22 cellular contexts compared by ENCODE assay signal in the genomic region with DNA sequence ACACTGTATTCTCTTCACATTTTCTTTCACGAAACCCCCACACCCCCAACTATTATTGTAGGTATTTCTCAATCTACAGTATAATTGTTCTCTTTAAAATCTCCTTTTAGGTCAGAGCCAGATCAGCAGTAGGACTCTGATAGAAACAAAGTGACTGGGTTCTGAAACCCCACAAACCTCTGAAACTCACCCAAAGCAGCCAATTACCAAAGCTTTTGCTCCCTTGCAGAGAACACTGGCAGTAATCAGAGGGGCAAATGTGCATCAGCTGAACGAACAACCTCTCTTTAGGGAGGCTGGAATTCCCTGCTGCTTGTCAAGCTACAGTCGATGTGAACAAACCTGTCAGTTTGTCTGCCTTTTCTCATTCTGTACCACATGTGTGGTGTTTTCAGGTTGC.
A peak's percentile ranks its signal among the peaks of the same experiment; 100 is the strongest.
DNase-seq lines count a peak whose midpoint lies in the region; ATAC-seq, FAIRE-seq and TF ChIP-seq lines count a peak whose summit lies in the region.
"Had no signal": no experiment of that assay in that cellular context is flagged by ENCODE, and none has a peak within 500 bp of the region (broad histone marks: within the 10 kb centered on the region; RNA-seq: fewer than 3 reads in every experiment).

No MANE protein-coding gene starts in this region.

- no peak overlapping the region for H3K14ac ChIP-seq in H1 (ENCODE audit: insufficient read length)

- H3K27ac ChIP-seq in H1 (ENCODE audit: low read depth, low read length) (no peak overlapping the region), left lung (no peak overlapping the region), brain microvascular endothelial cell (no peak overlapping the region)
- H3K27ac ChIP-seq: 22Rv1; BLaER1 treated with 17β-estradiol and CSF1 and Interleukin-3, amounts not matched to agents 10 nM and 100 nM had no signal

- no peak overlapping the region for H4K5ac ChIP-seq in H1 (ENCODE audit: insufficient read length, low read depth, low read length)

- no peak overlapping the region for H2BK20ac ChIP-seq in H1 (ENCODE audit: low read length)

- no peaks in the 10 kb centered on the region for H3K79me1 ChIP-seq in H1 (ENCODE audit: low read depth, low read length)

- peak overlapping the region; percentile 87 for H2AFZ ChIP-seq in H1 (ENCODE audit: low read length)

- ATAC-seq in GM19463 (IDR thresholded peaks at IDR 0.05; ENCODE audit: unreplicated experiment) = peak; percentile 56
- ATAC-seq in HG03025 (IDR thresholded peaks at IDR 0.05; ENCODE audit: low FRiP score, unreplicated experiment) = peak; percentile 84
- no peak for ATAC-seq in left lung
- ATAC-seq: HCT116, Right ventricle myocardium inferior had no signal

- H3K36me3 ChIP-seq in H1 (ENCODE audit: control insufficient read depth in 2 of 4, insufficient read depth in 4 of 4, low read length in 3 of 4) (no peaks in the 10 kb centered on the region), left lung (no peaks in the 10 kb centered on the region), brain microvascular endothelial cell (replicated peaks) (no peaks in the 10 kb centered on the region)
- H3K36me3 ChIP-seq: BLaER1 treated with 17β-estradiol and CSF1 and Interleukin-3, amounts not matched to agents 10 nM and 100 nM had no signal

- H2BK5ac ChIP-seq in H1 (ENCODE audit: low read depth, low read length) = no peak overlapping the region

- H4K20me1 ChIP-seq in H1 (replicated peaks in 1 of 2; ENCODE audit: control insufficient read depth in 1 of 2, insufficient read depth in 2 of 2, low read length in 2 of 2) = no peaks in the 10 kb centered on the region
- H4K20me1 ChIP-seq: BLaER1 treated with 17β-estradiol and CSF1 and Interleukin-3, amounts not matched to agents 10 nM and 100 nM had no signal

- H3K4me2 ChIP-seq in H1 (ENCODE audit: insufficient read depth in 1 of 2, low read depth in 2 of 2, low read length in 2 of 2) = no peak overlapping the region
- H3K4me2 ChIP-seq: BLaER1 treated with 17β-estradiol and CSF1 and Interleukin-3, amounts not matched to agents 10 nM and 100 nM had no signal

- no peak overlapping the region for H3K23ac ChIP-seq in H1 (ENCODE audit: insufficient read length)

- H2BK15ac ChIP-seq in H1 (ENCODE audit: low read length) = no peak overlapping the region

- no peaks in the 10 kb centered on the region for H3K23me2 ChIP-seq in H1 (ENCODE audit: low read depth, low read length)

- TF ChIP-seq POLR2A in H1 (IDR thresholded peaks at IDR 0.05; ENCODE audit: control extremely low read depth in 1 of 2, low read depth in 2 of 2, low read length in 2 of 2) = no peak

- no peaks in the 10 kb centered on the region for H3K79me2 ChIP-seq in H1 (ENCODE audit: control insufficient read depth in 1 of 2, insufficient read depth in 2 of 2, low read length in 2 of 2)

- H3K4me3 ChIP-seq in GM12865 (ENCODE audit: low read depth, low read length) (no peak overlapping the region), H1 (ENCODE audit: extremely low read depth in 1 of 4, insufficient read depth in 2 of 4, low read depth in 3 of 4, low read length in 4 of 4) (no peak overlapping the region), left lung (no peak overlapping the region), brain microvascular endothelial cell (ENCODE audit: low read depth, low read length) (no peak overlapping the region)
- H3K4me3 ChIP-seq: BLaER1 treated with 17β-estradiol and CSF1 and Interleukin-3, amounts not matched to agents 10 nM and 100 nM had no signal

- no peak overlapping the region for H3K18ac ChIP-seq in H1 (ENCODE audit: extremely low read depth, low read length)

- POLR2A ChIA-PET in H1 (lab: Charles Lee; ENCODE audit: partially characterized antibody) = no interaction called here

- no peak overlapping the region for H2BK120ac ChIP-seq in H1 (replicated peaks; ENCODE audit: low read depth, low read length)

- H4K91ac ChIP-seq in H1 (replicated peaks; ENCODE audit: insufficient read length, low read length) = no peak overlapping the region

- no peak overlapping the region for H4K8ac ChIP-seq in H1 (ENCODE audit: extremely low read depth, insufficient read depth, low read length)

- intact Hi-C loops in left lung (cut with DNase I) = no loop called here

- FAIRE-seq in H1 (lab: Jason Lieb, UNC) = no peak

- H3K4me1 ChIP-seq in H1 (replicated peaks in 1 of 4; ENCODE audit: control insufficient read depth in 3 of 4, insufficient read depth in 4 of 4, low read length in 3 of 4) (no peaks in the 10 kb centered on the region), left lung (no peaks in the 10 kb centered on the region)
- H3K4me1 ChIP-seq: BLaER1 treated with 17β-estradiol and CSF1 and Interleukin-3, amounts not matched to agents 10 nM and 100 nM had no signal

- H2BK12ac ChIP-seq in H1 (ENCODE audit: low read depth, low read length) = no peak overlapping the region

- no peak for TF ChIP-seq CTCF in GM12865 (IDR thresholded peaks at IDR 0.05; ENCODE audit: insufficient read depth, low read depth, low read length, missing control alignments)
- TF ChIP-seq CTCF in H1 (IDR thresholded peaks at IDR 0.05; ENCODE audit: control extremely low read depth in 1 of 3, insufficient read depth in 1 of 3, low read depth in 1 of 3, low read length in 3 of 3) = no peak
- no peak for TF ChIP-seq CTCF in left lung (IDR thresholded peaks at IDR 0.05)
- no peak for TF ChIP-seq CTCF in brain microvascular endothelial cell (IDR thresholded peaks at IDR 0.05; ENCODE audit: low read depth, low read length, missing control alignments)

- H3K56ac ChIP-seq in H1 (replicated peaks; ENCODE audit: insufficient read length, low read depth, low read length) = no peak overlapping the region

- CTCF ChIA-PET in H1 (lab: Charles Lee; ENCODE audit: partially characterized antibody) = interaction anchor here (1.2 kb wide), 1 partner anchor 10 kb away, joined by 6 read pairs; no protein-coding TSS in a partner anchor

- H3K4ac ChIP-seq in H1 (replicated peaks; ENCODE audit: insufficient read length, low read depth, low read length) = no peak overlapping the region

- peak; percentile 23 for DNase-seq in GM12865 (ENCODE audit: low read depth)
- no peak for DNase-seq in H1 (ENCODE audit: low read depth in 1 of 2, low spot score in 2 of 2)
- DNase-seq in stimulated activated naive CD4-positive, alpha-beta T cell treated with Interleukin-2 at 50 U/mL for 16 hours (lab: John Stamatoyannopoulos, UW) = no peak
- DNase-seq in Ammon's horn (ENCODE audit: low spot score) = no peak
- no peak for DNase-seq in left lung
- no peak for DNase-seq in brain microvascular endothelial cell
- DNase-seq: ACHN; CD4-positive, alpha-beta memory T cell; DMS153; GOT3; IMR-90; NCI-H1417; NCI-H1694 treated with DMSO at 0.1 percent for 48 hours; NCI-H2081 treated with DMSO at 0.1 percent for 48 hours; NCI-H2171 treated with DMSO at 0.1 percent for 48 hours; NCI-H524 treated with DMSO at 0.1 percent for 48 hours had no signal

- H3K27me3 ChIP-seq in H1 (replicated peaks in 1 of 4; ENCODE audit: control insufficient read depth in 3 of 4, extremely low read depth in 1 of 4, insufficient read depth in 3 of 4, low read length in 3 of 4) (no peaks in the 10 kb centered on the region), left lung (no peaks in the 10 kb centered on the region), brain microvascular endothelial cell (replicated peaks) (no peaks in the 10 kb centered on the region)
- H3K27me3 ChIP-seq: BLaER1 treated with 17β-estradiol and CSF1 and Interleukin-3, amounts not matched to agents 10 nM and 100 nM had no signal

- no peak for TF ChIP-seq RAD21 in H1 (IDR thresholded peaks at IDR 0.05 in 1 of 2, conservative IDR thresholded peaks at IDR 0.05 in 1 of 2; ENCODE audit: low read depth in 2 of 2, low read length in 2 of 2)

- in situ Hi-C loops in brain microvascular endothelial cell (cut with HindIII; ENCODE audit: low pct_ligation_motif_present, low sequenced_read_pairs) = no loop called here

- TF ChIP-seq EP300 in H1 (IDR thresholded peaks at IDR 0.05; ENCODE audit: borderline replicate concordance in 1 of 2, low read depth in 2 of 2, low read length in 2 of 2) = no peak

- no peaks in the 10 kb centered on the region for H3K9me3 ChIP-seq in H1 (ENCODE audit: insufficient read depth in 2 of 2, low read depth in 1 of 2, low read length in 1 of 2)
- peaks cover 0 to 4% of the 10 kb centered on the region in 2 donors for H3K9me3 ChIP-seq in left lung
- H3K9me3 ChIP-seq: BLaER1 treated with 17β-estradiol and CSF1 and Interleukin-3, amounts not matched to agents 10 nM and 100 nM had no signal

- H3K9ac ChIP-seq in H1 (replicated peaks in 1 of 4; ENCODE audit: extremely low read depth in 1 of 4, low read depth in 3 of 4, low read length in 3 of 4) = no peak overlapping the region
- H3K9ac ChIP-seq: BLaER1 treated with 17β-estradiol and CSF1 and Interleukin-3, amounts not matched to agents 10 nM and 100 nM had no signal

- WGBS in H1 (ENCODE audit: extremely low coverage in 1 of 2, insufficient coverage in 1 of 2, insufficient read length in 1 of 2, insufficient replicate concordance in 2 of 2, low coverage in 1 of 2, low lambda C conversion rate in 2 of 2, missing lambda C conversion rate in 1 of 2), 2 experiments = 87 to 100% methylated on average over 1 to 3 of the region's 3 CpGs

- no peak overlapping the region for H2AK5ac ChIP-seq in H1 (ENCODE audit: low read depth, low read length)

TF ChIP-seq in H1, 55 proteins besides CTCF, POLR2A, EP300 and RAD21 (continues in another document):
- TF ChIP-seq HDAC6 (IDR thresholded peaks at IDR 0.05; ENCODE audit: low read depth, low read length) (no peak), TBP (IDR thresholded peaks at IDR 0.05; ENCODE audit: low read depth, low read length) (no peak), CHD2 (IDR thresholded peaks at IDR 0.05; ENCODE audit: low read length) (no peak), TAF7 (optimal IDR thresholded peaks at IDR 0.05; ENCODE audit: borderline replicate concordance, low read depth, low read length) (no peak), TAF1 (IDR thresholded peaks at IDR 0.05; ENCODE audit: low read depth, low read length) (no peak), RXRA (IDR thresholded peaks at IDR 0.05; ENCODE audit: insufficient read depth, low read depth, low read length) (no peak), JUND (IDR thresholded peaks at IDR 0.05; ENCODE audit: low read length) (no peak), CEBPB (IDR thresholded peaks at IDR 0.05; ENCODE audit: low read depth, low read length) (no peak), SUZ12 (IDR thresholded peaks at IDR 0.05; ENCODE audit: low read length) (no peak), HDAC2 (IDR thresholded peaks at IDR 0.05; ENCODE audit: borderline replicate concordance in 1 of 2, low read depth in 2 of 2, low read length in 2 of 2) (no peak), NRF1 (IDR thresholded peaks at IDR 0.05; ENCODE audit: low read depth, low read length) (no peak), ASH2L (IDR thresholded peaks at IDR 0.05; ENCODE audit: low read length) (no peak)
- TF ChIP-seq, protein P1, sequence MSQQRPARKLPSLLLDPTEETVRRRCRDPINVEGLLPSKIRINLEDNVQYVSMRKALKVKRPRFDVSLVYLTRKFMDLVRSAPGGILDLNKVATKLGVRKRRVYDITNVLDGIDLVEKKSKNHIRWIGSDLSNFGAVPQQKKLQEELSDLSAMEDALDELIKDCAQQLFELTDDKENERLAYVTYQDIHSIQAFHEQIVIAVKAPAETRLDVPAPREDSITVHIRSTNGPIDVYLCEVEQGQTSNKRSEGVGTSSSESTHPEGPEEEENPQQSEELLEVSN (IDR thresholded peaks at IDR 0.05) = no peak
